ENCODE assay signal across 8 cellular contexts in genomic region chr6:125790403-125791150, GRCh38. TPM values are rescaled to one million over a fixed set of nuclear protein-coding genes. Genes with fewer than 3 reads are reported as not detected.
DNase-seq lines count a peak whose midpoint lies in the region; ATAC-seq lines count a peak whose summit lies in the region.

Gene NCOA7, plus strand, starts transcription at chr6:125790960. Its CDS starts 24,395 bp downstream, at chr6:125815355.

- peaks cover 17% of the 10 kb centered on the region for H3K36me3 Mint-ChIP-seq in activated T-cell treated with anti-CD3 and anti-CD28 coated beads, Interleukin-2, amount 50 U/mL, for 4 hours (ENCODE audit: insufficient read depth)

- DNase-seq in COR-L47 (lab: John Stamatoyannopoulos, UW): peak; percentile 49
- DNase-seq in OCI-M1 (lab: John Stamatoyannopoulos, UW): peak; percentile 90
- peak; percentile 68 for DNase-seq in activated T-cell treated with anti-CD3 and anti-CD28 coated beads, Interleukin-2, amount 50 U/mL, for 4 hours
- peak; percentile 84 for DNase-seq in myocyte (ENCODE audit: low read depth)
- DNase-seq in stimulated activated CD8-positive, alpha-beta memory T cell treated with anti-CD3 and anti-CD28 coated beads, Interleukin-7, amount 100 ng/mL, for 48 hours (ENCODE audit: extremely low read depth in 1 of 2, low read depth in 1 of 2): peak; percentile 58 to 61

- peaks cover 56% of the 10 kb centered on the region for H3K4me1 Mint-ChIP-seq in activated T-cell treated with anti-CD3 and anti-CD28 coated beads, Interleukin-2, amount 50 U/mL, for 4 hours (ENCODE audit: low read depth)

- no peaks in the 10 kb centered on the region for H3K9me3 Mint-ChIP-seq in activated T-cell treated with anti-CD3 and anti-CD28 coated beads, Interleukin-2, amount 50 U/mL, for 4 hours

- no peaks in the 10 kb centered on the region for H3K27me3 Mint-ChIP-seq in activated T-cell treated with anti-CD3 and anti-CD28 coated beads, Interleukin-2, amount 50 U/mL, for 4 hours (ENCODE audit: low read depth)

- peak; percentile 76 for ATAC-seq in GM19452 (IDR thresholded peaks at IDR 0.05; ENCODE audit: unreplicated experiment)
- ATAC-seq in HG03571 (IDR thresholded peaks at IDR 0.05; ENCODE audit: unreplicated experiment): peak; percentile 75
- peak; percentile 78 to 81 for ATAC-seq in activated T-cell treated with anti-CD3 and anti-CD28 coated beads, Interleukin-2, amount 50 U/mL, for 4 hours
- ATAC-seq in esophagus mucosa: peak; percentile 91

- H3K4me3 Mint-ChIP-seq in activated T-cell treated with anti-CD3 and anti-CD28 coated beads, Interleukin-2, amount 50 U/mL, for 4 hours: peak within 1 kb of the TSS; percentile 91

RNA-seq across cellular contexts. Expression of gene NCOA7, which starts in this region (rescaled TPM):
- 10 to 100 TPM; 47.8 to 58.8 (median 57.8) TPM for total RNA-seq in activated T-cell treated with anti-CD3 and anti-CD28 coated beads, Interleukin-2, amount 50 U/mL, for 4 hours
- 59.8 TPM for total RNA-seq in esophagus mucosa
- total RNA-seq in myocyte: 7.8 and 8.5 TPM in 2 replicates
- 13.5 TPM for polyA plus RNA-seq in myocyte (2012)

Comparison
In these comparisons a context has a peak if more than half of its experiments do, and no peak if none do; other contexts are left out.
1. Peak in every context shown above with its lines: DNase-seq and ATAC-seq.